ENCODE assay signal across 8 cellular contexts in the genomic region with DNA sequence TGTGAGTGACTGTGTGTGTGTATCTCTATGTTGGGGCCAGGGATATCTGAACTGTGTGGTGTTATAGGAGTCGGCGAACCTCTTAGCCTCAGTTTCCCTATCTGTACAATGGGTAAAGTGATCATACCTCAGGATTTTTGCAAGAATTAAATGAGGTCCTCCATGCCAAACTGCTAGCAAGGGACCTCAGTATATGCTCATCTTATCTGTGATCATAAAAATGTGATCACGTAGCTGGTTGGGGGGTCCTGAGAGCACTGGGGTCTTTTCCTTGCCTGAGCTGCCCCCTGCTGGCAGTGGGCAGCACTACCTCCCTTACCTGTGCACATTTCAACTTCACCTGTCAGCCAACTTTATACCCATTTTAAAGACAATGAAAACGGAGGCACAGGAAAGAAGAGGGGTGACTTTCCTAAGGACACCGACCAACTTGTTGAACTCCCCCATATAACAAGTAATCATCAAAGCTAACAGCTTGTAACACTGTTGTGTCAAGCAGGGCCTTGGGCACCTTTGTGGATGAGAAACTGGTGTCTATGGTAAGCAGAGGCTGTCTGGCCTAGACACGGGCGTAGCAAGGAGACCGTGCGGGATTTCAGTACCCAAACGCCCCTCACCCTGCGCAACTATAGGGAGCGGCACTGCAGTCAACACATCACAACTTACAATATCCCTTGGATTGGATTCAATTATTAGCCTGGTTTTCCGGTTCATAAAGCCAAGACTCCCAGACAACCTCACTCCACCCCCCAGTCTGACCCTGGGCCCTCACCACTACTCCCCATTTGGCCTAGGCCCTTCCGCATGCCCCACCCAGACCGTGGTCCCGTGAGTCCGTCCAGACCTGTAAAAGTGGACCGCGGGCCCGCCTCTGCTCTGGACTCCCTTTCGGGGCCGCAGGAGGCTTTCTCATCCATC. TPM values are rescaled to one million over a fixed set of nuclear protein-coding genes. Genes with fewer than 3 reads are reported as not detected.
A peak's percentile ranks its signal among the peaks of the same experiment; 100 is the strongest.
DNase-seq lines count a peak whose midpoint lies in the region; ATAC-seq and TF ChIP-seq lines count a peak whose summit lies in the region.

No MANE protein-coding gene starts in this region.

- H3K9me3 ChIP-seq in CD4-positive, alpha-beta T cell (ENCODE audit: control insufficient read depth, low read length) = no peaks in the 10 kb centered on the region
- H3K9me3 ChIP-seq in SJCRH30 (replicated peaks) = no peaks in the 10 kb centered on the region
- no peaks in the 10 kb centered on the region for H3K9me3 ChIP-seq in left lung

- H3K4me1 ChIP-seq in SJCRH30 (peaks cover 3% of the 10 kb centered on the region; the same call in 1 of the 2 replicates), left lung (peaks cover 5 to 34% of the 10 kb centered on the region in 2 donors)

- H3K9me3 Mint-ChIP-seq in CD4-positive, alpha-beta T cell = no peaks in the 10 kb centered on the region
- no peaks in the 10 kb centered on the region for H3K9me3 Mint-ChIP-seq in central memory CD8-positive, alpha-beta T cell

- H3K4me1 Mint-ChIP-seq in CD4-positive, alpha-beta T cell (ENCODE audit: low read depth) = peaks cover 24% of the 10 kb centered on the region
- peaks cover 30% of the 10 kb centered on the region for H3K4me1 Mint-ChIP-seq in central memory CD8-positive, alpha-beta T cell

- no peak for ATAC-seq in CD4-positive, alpha-beta T cell (ENCODE audit: poor library complexity)
- ATAC-seq in central memory CD8-positive, alpha-beta T cell (replicated peaks; ENCODE audit: extremely low read depth, poor library complexity, severe bottlenecking) = no peak
- ATAC-seq in left lung (peak; percentile 17), GM19351 (IDR thresholded peaks at IDR 0.05; ENCODE audit: unreplicated experiment) (no peak)

- intact Hi-C loops in CD4-positive, alpha-beta T cell (cut with DNase I, micrococcal nuclease) = loop anchor here (1.0 to 2.0 kb wide), 2 partner anchors 40 to 71 kb away; a partner anchor contains a TSS
- intact Hi-C loops in left lung (cut with DNase I) = no loop called here

- POLR2A ChIA-PET in CD4-positive, alpha-beta T cell (lab: Charles Lee) = interaction anchor here (0.7 to 3.7 kb wide), 6 partner anchors 8 to 761 kb away, joined by 3 to 88 read pairs (median 5); a partner anchor contains a TSS

- peak overlapping the region; percentile 93 for H3K4me3 ChIP-seq in H7 (ENCODE audit: insufficient read depth, low read depth, low read length)
- peak overlapping the region; percentile 80 for H3K4me3 ChIP-seq in SJCRH30
- H3K4me3 ChIP-seq in left lung = peak overlapping the region; percentile 53 to 72

- peaks cover 25% of the 10 kb centered on the region for H3K36me3 Mint-ChIP-seq in CD4-positive, alpha-beta T cell (ENCODE audit: low read depth)
- peaks cover 11% of the 10 kb centered on the region for H3K36me3 Mint-ChIP-seq in central memory CD8-positive, alpha-beta T cell (ENCODE audit: insufficient read depth)

- no peaks in the 10 kb centered on the region for H3K27me3 Mint-ChIP-seq in CD4-positive, alpha-beta T cell
- H3K27me3 Mint-ChIP-seq in central memory CD8-positive, alpha-beta T cell = no peaks in the 10 kb centered on the region

- DNase-seq in CD4-positive, alpha-beta T cell = peak in 2 of 10 experiments; percentile 11 to 23
- DNase-seq in H7 (peak; percentile 88), SJCRH30 (peak in 1 of 2 experiments; percentile 47), left lung (peak; percentile 42 to 84), stromal cell of bone marrow (ENCODE audit: low read depth) (peak; percentile 16), amniotic stem cell (lab: John Stamatoyannopoulos, UW) (no peak)
- DNase-seq in central memory CD8-positive, alpha-beta T cell (ENCODE audit: low spot score in 2 of 2) = no peak

- H3K27ac ChIP-seq in CD4-positive, alpha-beta T cell (ENCODE audit: low read depth, low read length) = peak overlapping the region; percentile 70
- H3K27ac ChIP-seq in SJCRH30 (peak overlapping the region; percentile 71), left lung (peak overlapping the region; percentile 81 to 84)

- H3K36me3 ChIP-seq in H7 (replicated peaks; ENCODE audit: control insufficient read depth, insufficient read depth, low read length) (peaks cover 3% of the 10 kb centered on the region), SJCRH30 (no peaks in the 10 kb centered on the region), left lung (peaks cover 0 to 39% of the 10 kb centered on the region in 2 donors)

- CTCF ChIA-PET in CD4-positive, alpha-beta T cell (lab: Charles Lee) = interaction anchor here (0.8 to 2.4 kb wide), 5 partner anchors 10 to 199 kb away, joined by 3 to 13 read pairs (median 12); a partner anchor contains a TSS

- TF ChIP-seq CTCF in CD4-positive, alpha-beta T cell (IDR thresholded peaks at IDR 0.05) = peak; percentile 71
- peak; percentile 66 to 77 for TF ChIP-seq CTCF in left lung (IDR thresholded peaks at IDR 0.05)

- H3K4me3 Mint-ChIP-seq in CD4-positive, alpha-beta T cell = peak overlapping the region; percentile 91
- peak overlapping the region; percentile 89 for H3K4me3 Mint-ChIP-seq in central memory CD8-positive, alpha-beta T cell

- H3K27ac Mint-ChIP-seq in CD4-positive, alpha-beta T cell = peak overlapping the region; percentile 83
- H3K27ac Mint-ChIP-seq in central memory CD8-positive, alpha-beta T cell (ENCODE audit: low read depth) = peak overlapping the region; percentile 65

- H3K27me3 ChIP-seq in CD4-positive, alpha-beta T cell (ENCODE audit: control insufficient read depth, insufficient read depth, low read length) = no peaks in the 10 kb centered on the region
- H3K27me3 ChIP-seq in H7 (ENCODE audit: control insufficient read depth, insufficient read depth, low read length) = no peaks in the 10 kb centered on the region
- H3K27me3 ChIP-seq in SJCRH30 = no peaks in the 10 kb centered on the region
- H3K27me3 ChIP-seq in left lung = no peaks in the 10 kb centered on the region

RNA-seq across cellular contexts. Expression of a gene that starts 1.2 kb away (rescaled TPM):
- 10 to 100 TPM; 16.9 to 17.7 TPM for total RNA-seq in CD4-positive, alpha-beta T cell
- 146 and 156 TPM in 2 replicates for total RNA-seq in H7 (2014; rRNA removed; shearing (Covaris generic))
- total RNA-seq in SJCRH30 (2014; rRNA removed; shearing (Covaris generic)) = 30.1 and 33.4 TPM in 2 replicates
- total RNA-seq in left lung = 10 to 100 TPM; 46.4 to 68.1 TPM

RNA-seq across cellular contexts. Expression of a gene that starts 12.4 kb away (rescaled TPM):
- 10 to 100 TPM; 20.7 to 23.8 TPM for total RNA-seq in CD4-positive, alpha-beta T cell
- 8.1 and 9.5 TPM in 2 replicates for total RNA-seq in H7 (2014; rRNA removed; shearing (Covaris generic))
- total RNA-seq in SJCRH30 (2014; rRNA removed; shearing (Covaris generic)) = 5.1 and 6.9 TPM in 2 replicates
- 10 to 100 TPM in 1 of 2 donors, 1 to 10 TPM in 1; 7.5 to 12.9 TPM for total RNA-seq in left lung

RNA-seq across cellular contexts. Expression of a gene that starts 31.4 kb away (rescaled TPM):
- 10 to 100 TPM; 11.7 to 11.9 TPM for total RNA-seq in CD4-positive, alpha-beta T cell
- total RNA-seq in H7 (2014; rRNA removed; shearing (Covaris generic)) = 25.4 and 26.5 TPM in 2 replicates
- 11.0 and 13.6 TPM in 2 replicates for total RNA-seq in SJCRH30 (2014; rRNA removed; shearing (Covaris generic))
- total RNA-seq in left lung = 10 to 100 TPM; 22.8 to 37.3 TPM

RNA-seq across cellular contexts. Expression of a gene that starts 40.4 kb away (rescaled TPM):
- 10 to 100 TPM; 17.7 to 21.0 TPM for total RNA-seq in CD4-positive, alpha-beta T cell
- 148 and 174 TPM in 2 replicates for total RNA-seq in H7 (2014; rRNA removed; shearing (Covaris generic))
- total RNA-seq in SJCRH30 (2014; rRNA removed; shearing (Covaris generic)) = 86.7 and 102 TPM in 2 replicates
- total RNA-seq in left lung = 10 to 100 TPM; 29.6 to 39.5 TPM

RNA-seq across cellular contexts. Expression of a gene that starts 58.2 kb away (rescaled TPM):
- not detected for total RNA-seq in CD4-positive, alpha-beta T cell
- total RNA-seq in H7 (2014; rRNA removed; shearing (Covaris generic)) = 0.04 TPM in 1 of 2 replicates, not detected in the other
- total RNA-seq in SJCRH30 (2014; rRNA removed; shearing (Covaris generic)) = not detected in 2 replicates
- under 1 TPM in 1 of 2 donors, not detected in 1; 0.64 TPM for total RNA-seq in left lung

Comparison
In these comparisons a context has a peak if more than half of its experiments do, and no peak if none do; other contexts are left out.
1. DNase-seq: peak in H7 (single experiment), left lung (2 of 2) and stromal cell of bone marrow (single experiment); none in central memory CD8-positive, alpha-beta T cell (0 of 2) and amniotic stem cell (single experiment).
2. intact Hi-C loops: an anchor here in CD4-positive, alpha-beta T cell (1.0 to 2.0 kb wide); none called in left lung.
3. Peak in every context shown above with its lines, with median percentiles within 50 percentile points of each other: H3K27ac ChIP-seq and H3K4me3 ChIP-seq.